ENCODE assay signal across 14 cellular contexts in genomic region chr1:73789965-73790364, GRCh38.
DNase-seq lines count a peak whose midpoint lies in the region; ATAC-seq and TF ChIP-seq lines count a peak whose summit lies in the region.
"Had no signal": no experiment of that assay in that cellular context is flagged by ENCODE, and none has a peak within 500 bp of the region (broad histone marks: within the 10 kb centered on the region; RNA-seq: fewer than 3 reads in every experiment).

No MANE protein-coding gene starts in this region.

- no peak overlapping the region for H2BK5ac ChIP-seq in trophoblast cell (ENCODE audit: low read depth, low read length, poor library complexity)

- H3K79me2 ChIP-seq in PC-3 (ENCODE audit: low read length) (no peaks in the 10 kb centered on the region), trophoblast cell (ENCODE audit: control insufficient read depth, insufficient read depth, low read length, poor library complexity) (no peaks in the 10 kb centered on the region), osteoblast (ENCODE audit: insufficient read depth, low read length) (no peaks in the 10 kb centered on the region)

- no peaks in the 10 kb centered on the region for H3K9me2 ChIP-seq in PC-3 (replicated peaks; ENCODE audit: low read length)

- no TSS peak for BruUV-seq in PC-3 (replicated peaks; lab: Mats Ljungman, UMichigan)

- no peak overlapping the region for H4K91ac ChIP-seq in trophoblast cell (ENCODE audit: low read depth, low read length)

- H2BK12ac ChIP-seq in trophoblast cell (ENCODE audit: low read length), result no peak overlapping the region

- POLR2A ChIA-PET in PC-3 (lab: Charles Lee; ENCODE audit: unreplicated experiment), result no interaction called here

- intact Hi-C loops in PC-3 (cut with micrococcal nuclease), result no loop called here
- intact Hi-C loops in Right ventricle myocardium superior (cut with DNase I), result no loop called here

- no peaks in the 10 kb centered on the region for H3K79me1 ChIP-seq in trophoblast cell (ENCODE audit: low read length)

- CTCF ChIA-PET in PC-3 (lab: Charles Lee), result no interaction called here

- peak; percentile 83 for DNase-seq in PC-3
- DNase-seq in RWPE2 (ENCODE audit: low spot score), result no peak
- peak; percentile 18 to 78 for DNase-seq in trophoblast cell
- DNase-seq in stimulated activated naive CD4-positive, alpha-beta T cell treated with Interleukin-2 at 50 U/mL for 16 hours (lab: John Stamatoyannopoulos, UW), result no peak
- no peak for DNase-seq in Right ventricle myocardium superior
- DNase-seq in osteoblast (ENCODE audit: insufficient read length, low spot score, missing footprints), result no peak
- DNase-seq: C1 segment of cervical spinal cord; Caco-2; CD4-positive, alpha-beta memory T cell; DMS153; DND-41; GM23248; H7; HCEC 1CT had no signal

- H2AFZ ChIP-seq in PC-3 (ENCODE audit: low read length) (no peak overlapping the region), trophoblast cell (ENCODE audit: insufficient read depth, low read length, poor library complexity) (no peak overlapping the region), osteoblast (ENCODE audit: low read length) (no peak overlapping the region)
- H2AFZ ChIP-seq: GM23248 had no signal

- H3F3A ChIP-seq in PC-3 (ENCODE audit: low read length, unreplicated experiment), result no peaks in the 10 kb centered on the region

- H3K27ac ChIP-seq in PC-3 (ENCODE audit: low read length) (peak overlapping the region; percentile 2; the same call in 1 of the 2 replicates), RWPE2 (ENCODE audit: poor library complexity, severe bottlenecking) (no peak overlapping the region), trophoblast cell (ENCODE audit: low read depth, low read length) (no peak overlapping the region), osteoblast (ENCODE audit: low read depth, low read length) (no peak overlapping the region)
- H3K27ac ChIP-seq: GM23248 had no signal

- no peak overlapping the region for H3K23ac ChIP-seq in trophoblast cell (ENCODE audit: low read length)

- H2BK120ac ChIP-seq in trophoblast cell (ENCODE audit: insufficient read depth, low read length, poor library complexity), result peak overlapping the region; percentile 26

- H3K27me3 ChIP-seq in PC-3 (ENCODE audit: low read length) (no peaks in the 10 kb centered on the region), RWPE2 (ENCODE audit: insufficient read depth, poor library complexity, severe bottlenecking) (no peaks in the 10 kb centered on the region), trophoblast cell (ENCODE audit: insufficient read depth, low read length) (no peaks in the 10 kb centered on the region), osteoblast (ENCODE audit: insufficient read depth, low read length) (no peaks in the 10 kb centered on the region)

- H3K9ac ChIP-seq in PC-3 (ENCODE audit: low read length) (no peak overlapping the region), trophoblast cell (ENCODE audit: low read length) (no peak overlapping the region)
- H3K9ac ChIP-seq: GM23248 had no signal

- no peak overlapping the region for H3K18ac ChIP-seq in trophoblast cell (ENCODE audit: low read length)

- H3K9me3 ChIP-seq in PC-3 (ENCODE audit: low read length), result no peaks in the 10 kb centered on the region
- no peaks in the 10 kb centered on the region for H3K9me3 ChIP-seq in RWPE2 (ENCODE audit: severe bottlenecking)
- H3K9me3 ChIP-seq in trophoblast cell (ENCODE audit: insufficient read depth, low read depth, low read length), result no peaks in the 10 kb centered on the region
- H3K9me3 ChIP-seq in osteoblast (ENCODE audit: low read depth, low read length), result no peaks in the 10 kb centered on the region
- H3K9me3 ChIP-seq: Caco-2 had no signal

- H4K8ac ChIP-seq in trophoblast cell (ENCODE audit: low read depth, low read length), result no peak overlapping the region

- H3K4me1 ChIP-seq in PC-3 (ENCODE audit: insufficient read depth, low read length), result peaks cover 18% of the 10 kb centered on the region
- H3K4me1 ChIP-seq in RWPE2 (ENCODE audit: insufficient read depth, poor library complexity, severe bottlenecking), result no peaks in the 10 kb centered on the region
- H3K4me1 ChIP-seq in trophoblast cell (ENCODE audit: control insufficient read depth in 1 of 2, insufficient read depth in 2 of 2, low read length in 2 of 2), result peaks cover 9 to 16% of the 10 kb centered on the region in 2 experiments
- H3K4me1 ChIP-seq in osteoblast (ENCODE audit: insufficient read depth, low read length), result no peaks in the 10 kb centered on the region
- H3K4me1 ChIP-seq: Caco-2 had no signal

- no peak overlapping the region for H3K4ac ChIP-seq in trophoblast cell (ENCODE audit: low read depth, low read length)

- no peaks in the 10 kb centered on the region for H3K36me3 ChIP-seq in PC-3 (ENCODE audit: low read depth, low read length)
- no peaks in the 10 kb centered on the region for H3K36me3 ChIP-seq in RWPE2 (ENCODE audit: low read depth)
- H3K36me3 ChIP-seq in trophoblast cell (ENCODE audit: control insufficient read depth in 1 of 2, insufficient read depth in 2 of 2, low read length in 2 of 2), result no peaks in the 10 kb centered on the region
- H3K36me3 ChIP-seq in osteoblast (ENCODE audit: insufficient read depth, low read length), result no peaks in the 10 kb centered on the region

- no peak; the same call in 1 of the 2 replicates for ATAC-seq in PC-3
- ATAC-seq in RWPE2 (ENCODE audit: low read depth), result peak; percentile 60
- ATAC-seq in Right ventricle myocardium superior (ENCODE audit: poor library complexity), result no peak

- no peaks in the 10 kb centered on the region for H4K20me1 ChIP-seq in PC-3 (ENCODE audit: low read length)
- no peaks in the 10 kb centered on the region for H4K20me1 ChIP-seq in osteoblast (ENCODE audit: insufficient read depth, low read length)

- H3K4me2 ChIP-seq in PC-3 (ENCODE audit: low read length) (no peak overlapping the region), trophoblast cell (ENCODE audit: low read length) (no peak overlapping the region), osteoblast (ENCODE audit: insufficient read depth, low read length) (no peak overlapping the region)

- H3K4me3 ChIP-seq in PC-3 (ENCODE audit: low read length) (no peak overlapping the region), RWPE2 (ENCODE audit: severe bottlenecking) (no peak overlapping the region), trophoblast cell (ENCODE audit: low read depth, low read length) (no peak overlapping the region), osteoblast (ENCODE audit: insufficient read depth, low read length) (no peak overlapping the region)
- H3K4me3 ChIP-seq: GM23248 had no signal

- TF ChIP-seq CTCF in PC-3 (conservative IDR thresholded peaks at IDR 0.05; ENCODE audit: low read depth, low read length), result no peak
- no peak for TF ChIP-seq CTCF in RWPE2 (IDR thresholded peaks at IDR 0.05; ENCODE audit: poor library complexity, severe bottlenecking)
- TF ChIP-seq CTCF in osteoblast (IDR thresholded peaks at IDR 0.05; ENCODE audit: extremely low read depth, low read depth, low read length), result no peak

- H3K14ac ChIP-seq in trophoblast cell (ENCODE audit: low read length), result no peak overlapping the region

- no peak overlapping the region for H4K12ac ChIP-seq in trophoblast cell (ENCODE audit: low read depth, low read length)

- H2AK5ac ChIP-seq in trophoblast cell (ENCODE audit: low read length), result no peak overlapping the region

Comparison
In these comparisons a context has a peak if more than half of its experiments do, and no peak if none do; other contexts are left out.
1. DNase-seq: peak in PC-3 (single experiment) and trophoblast cell (2 of 2); none in RWPE2 (single experiment), stimulated activated naive CD4-positive, alpha-beta T cell treated with Interleukin-2 at 50 U/mL for 16 hours (single experiment), Right ventricle myocardium superior (single experiment) and osteoblast (single experiment).